ENCODE assay signal across 15 cellular contexts in the genomic region with DNA sequence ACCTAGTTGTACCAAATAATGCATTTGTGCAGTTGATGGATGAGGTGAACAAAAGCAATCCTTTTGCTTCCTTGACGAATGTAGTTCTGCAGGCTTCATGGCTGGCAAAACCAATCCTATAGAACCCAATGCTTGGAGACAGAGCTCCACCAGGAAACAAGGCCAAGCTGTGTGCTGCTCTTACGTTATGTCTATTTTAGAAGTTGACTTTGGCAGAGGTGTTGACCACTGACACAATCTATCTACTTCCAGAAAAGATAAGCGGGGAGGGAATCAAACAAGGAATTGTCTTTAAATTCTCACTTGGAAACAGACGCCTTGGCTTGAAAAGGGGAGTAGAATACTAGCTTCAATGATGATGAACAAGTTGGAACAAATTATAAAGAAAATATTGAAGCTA.
"Had no signal": no experiment of that assay in that cellular context is flagged by ENCODE, and none has a peak within 500 bp of the region (broad histone marks: within the 10 kb centered on the region; RNA-seq: fewer than 3 reads in every experiment).

No MANE protein-coding gene starts in this region.

- H3K36me3 Mint-ChIP-seq: brain, natural killer cell had no signal

- H3K27ac Mint-ChIP-seq: activated CD4-positive, alpha-beta T cell treated with anti-CD3 and anti-CD28 coated beads, Interleukin-2, amount 10 ng/mL, durations not matched to agents 7 days and 5 days; activated naive CD4-positive, alpha-beta T cell treated with anti-CD3 and anti-CD28 coated beads for 36 hours; natural killer cell; progenitor cell of endocrine pancreas; T-helper 17 cell had no signal

- FAIRE-seq: TTC549 had no signal

- H3K36me3 ChIP-seq: tibial artery had no signal

- H3K9me3 ChIP-seq: tibial artery had no signal

- H3K9me3 Mint-ChIP-seq: activated CD4-positive, alpha-beta T cell treated with anti-CD3 and anti-CD28 coated beads, Interleukin-2, amount 10 ng/mL, durations not matched to agents 7 days and 5 days; activated naive CD4-positive, alpha-beta T cell treated with anti-CD3 and anti-CD28 coated beads for 36 hours; brain; natural killer cell had no signal

- H3K27me3 ChIP-seq: tibial artery had no signal

- H3K4me1 Mint-ChIP-seq: activated CD4-positive, alpha-beta T cell treated with anti-CD3 and anti-CD28 coated beads, Interleukin-2, amount 10 ng/mL, durations not matched to agents 7 days and 5 days; brain; natural killer cell; T-helper 17 cell had no signal

- H3K4me3 Mint-ChIP-seq: activated CD4-positive, alpha-beta T cell treated with anti-CD3 and anti-CD28 coated beads, Interleukin-2, amount 10 ng/mL, durations not matched to agents 7 days and 5 days; activated naive CD4-positive, alpha-beta T cell treated with anti-CD3 and anti-CD28 coated beads for 36 hours; brain; natural killer cell; T-helper 17 cell had no signal

- H3K27me3 Mint-ChIP-seq: activated CD4-positive, alpha-beta T cell treated with anti-CD3 and anti-CD28 coated beads, Interleukin-2, amount 10 ng/mL, durations not matched to agents 7 days and 5 days had no signal

- H3K4me3 ChIP-seq: tibial artery had no signal

- DNase-seq: activated CD4-positive, alpha-beta T cell treated with anti-CD3 and anti-CD28 coated beads, Interleukin-2, amount 10 ng/mL, durations not matched to agents 7 days and 5 days; activated CD4-positive, CD25-positive, alpha-beta regulatory T cell; activated CD8-positive, alpha-beta memory T cell treated with anti-CD3 and anti-CD28 coated beads for 24 hours; activated naive CD4-positive, alpha-beta T cell treated with anti-CD3 and anti-CD28 coated beads for 36 hours; hippocampal formation; kidney glomerular epithelial cell; natural killer cell; nucleus accumbens; stimulated activated naive CD8-positive, alpha-beta T cell treated with anti-CD3 and anti-CD28 coated beads, Interleukin-15, Interleukin-2, amounts not matched to agents 100 U/mL and 50 U/mL, for 24 hours; T-helper 17 cell; tibial artery had no signal

- ATAC-seq: natural killer cell; sciatic nerve; stimulated activated naive CD8-positive, alpha-beta T cell treated with anti-CD3 and anti-CD28 coated beads, Interleukin-15, Interleukin-2, amounts not matched to agents 100 U/mL and 50 U/mL, for 24 hours; T-helper 17 cell had no signal
